In genomic region chr2:201985740-201986735, GRCh38 we compare ENCODE assay signal across 20 cellular contexts. TPM values are rescaled to one million over a fixed set of nuclear protein-coding genes. Genes with fewer than 3 reads are reported as not detected.
DNase-seq lines count a peak whose midpoint lies in the region; ATAC-seq and TF ChIP-seq lines count a peak whose summit lies in the region.
"Had no signal": no experiment of that assay in that cellular context is flagged by ENCODE, and none has a peak within 500 bp of the region (broad histone marks: within the 10 kb centered on the region; RNA-seq: fewer than 3 reads in every experiment).

No MANE protein-coding gene starts in this region.

- intact Hi-C loops in psoas muscle (cut with DNase I): loop anchor here in 1 of 2 donors (10.0 kb wide), 1 partner anchor 2001 kb away; no protein-coding TSS in a partner anchor

- peaks cover 13% of the 10 kb centered on the region for H3K4me1 ChIP-seq in GM23338 (ENCODE audit: insufficient read depth)
- H3K4me1 ChIP-seq in neuronal stem cell (ENCODE audit: control insufficient read depth in 2 of 2, insufficient read depth in 1 of 2, low read depth in 1 of 2, low read length in 2 of 2): peaks cover 22 to 23% of the 10 kb centered on the region in 2 donors
- H3K4me1 ChIP-seq in psoas muscle: no peaks in the 10 kb centered on the region

- H4K20me1 ChIP-seq in GM23338 (replicated peaks; ENCODE audit: insufficient read depth): no peaks in the 10 kb centered on the region

- no peaks in the 10 kb centered on the region for H3K9me2 ChIP-seq in GM23338 (ENCODE audit: insufficient read depth)

- no peak overlapping the region for H3K14ac ChIP-seq in neuronal stem cell (ENCODE audit: low read length)

- no peak overlapping the region for H3K9ac ChIP-seq in neuronal stem cell (ENCODE audit: low read depth, low read length, poor library complexity)

- no peak overlapping the region for H2BK5ac ChIP-seq in neuronal stem cell (ENCODE audit: low read length)

- no peak overlapping the region for H3K27ac Mint-ChIP-seq in GM23338
- H3K27ac Mint-ChIP-seq: activated naive CD8-positive, alpha-beta T cell treated with anti-CD3 and anti-CD28 coated beads for 36 hours; CD4-positive, alpha-beta T cell had no signal

- no peak overlapping the region for H3K4me3 Mint-ChIP-seq in GM23338
- H3K4me3 Mint-ChIP-seq: activated naive CD8-positive, alpha-beta T cell treated with anti-CD3 and anti-CD28 coated beads for 36 hours; CD4-positive, alpha-beta T cell had no signal

- H3K18ac ChIP-seq in neuronal stem cell (ENCODE audit: low read length): no peak overlapping the region

- H3K36me3 Mint-ChIP-seq in GM23338 (ENCODE audit: low read depth): no peaks in the 10 kb centered on the region
- H3K36me3 Mint-ChIP-seq: activated naive CD8-positive, alpha-beta T cell treated with anti-CD3 and anti-CD28 coated beads for 36 hours had no signal

- H3K9me3 ChIP-seq in neuronal stem cell (replicated peaks in 1 of 2; ENCODE audit: control insufficient read depth in 2 of 2, insufficient read depth in 1 of 2, low read depth in 1 of 2, low read length in 2 of 2) (no peaks in the 10 kb centered on the region), psoas muscle (no peaks in the 10 kb centered on the region)
- H3K9me3 ChIP-seq: body of pancreas, SJCRH30, testis had no signal

- no peaks in the 10 kb centered on the region for H3K9me3 Mint-ChIP-seq in GM23338
- H3K9me3 Mint-ChIP-seq: activated naive CD8-positive, alpha-beta T cell treated with anti-CD3 and anti-CD28 coated beads for 36 hours; CD4-positive, alpha-beta T cell had no signal

- no peak overlapping the region for H3K4me2 ChIP-seq in GM23338
- no peak overlapping the region for H3K4me2 ChIP-seq in neuronal stem cell (ENCODE audit: insufficient read depth, low read length, poor library complexity, severe bottlenecking)
- H3K4me2 ChIP-seq: PC-9 had no signal

- no peak for ATAC-seq in GM23338
- ATAC-seq in HG03097 (IDR thresholded peaks at IDR 0.05; ENCODE audit: low FRiP score, unreplicated experiment): no peak
- no peak for ATAC-seq in psoas muscle
- ATAC-seq: K562 had no signal

- H2AFZ ChIP-seq in GM23338 (peak overlapping the region; percentile 76; the same call in 1 of the 2 replicates), neuronal stem cell (ENCODE audit: low read length) (peak overlapping the region; percentile 60)
- H2AFZ ChIP-seq: PC-9 had no signal

- no peak overlapping the region for H3K4ac ChIP-seq in neuronal stem cell (ENCODE audit: low read length)

- H2BK12ac ChIP-seq in neuronal stem cell (ENCODE audit: low read length): no peak overlapping the region

- H2BK15ac ChIP-seq in neuronal stem cell (ENCODE audit: low read length): no peak overlapping the region

- H3K23ac ChIP-seq in neuronal stem cell (ENCODE audit: low read depth, low read length, poor library complexity): no peak overlapping the region

- H3K27ac ChIP-seq in GM23338 (ENCODE audit: low read depth) (no peak overlapping the region), neuronal stem cell (replicated peaks; ENCODE audit: low read length) (no peak overlapping the region), psoas muscle (no peak overlapping the region)
- H3K27ac ChIP-seq: body of pancreas, PC-9, SJCRH30, testis had no signal

- no peaks in the 10 kb centered on the region for H3K27me3 ChIP-seq in GM23338 (ENCODE audit: insufficient read depth)
- no peaks in the 10 kb centered on the region for H3K27me3 ChIP-seq in neuronal stem cell (ENCODE audit: control insufficient read depth in 3 of 3, insufficient read depth in 3 of 3, low read depth in 1 of 3, low read length in 3 of 3)
- no peaks in the 10 kb centered on the region for H3K27me3 ChIP-seq in psoas muscle (ENCODE audit: insufficient read depth in 3 of 3, low read length in 2 of 3)
- H3K27me3 ChIP-seq: body of pancreas, SJCRH30, testis had no signal

- TF ChIP-seq CTCF in GM23338 (conservative IDR thresholded peaks at IDR 0.05; ENCODE audit: low read depth in 2 of 2) (no peak), epithelial cell of esophagus (IDR thresholded peaks at IDR 0.05; ENCODE audit: insufficient read depth, low read depth, low read length, missing control alignments) (no peak), psoas muscle (IDR thresholded peaks at IDR 0.05) (no peak)

- H3K79me1 ChIP-seq in neuronal stem cell (ENCODE audit: low read depth, low read length): no peaks in the 10 kb centered on the region

- no CpG with 5 or more reads among the region's 13 CpGs for WGBS in neuronal stem cell (ENCODE audit: extremely low coverage in 2 of 2, insufficient read length in 2 of 2, insufficient replicate concordance in 1 of 2), 2 donors
- 83 to 86% (median 86%) methylated on average over 13 of the region's 13 CpGs for WGBS in psoas muscle, 3 donors

- H3K4me3 ChIP-seq in GM23338: no peak overlapping the region
- no peak overlapping the region for H3K4me3 ChIP-seq in epithelial cell of esophagus (ENCODE audit: low read length)
- H3K4me3 ChIP-seq in neuronal stem cell (ENCODE audit: low read length in 2 of 2): no peak overlapping the region
- no peak overlapping the region for H3K4me3 ChIP-seq in psoas muscle
- H3K4me3 ChIP-seq: body of pancreas, K562, PC-9, SJCRH30, testis had no signal

- DNase-seq in GM23338 (ENCODE audit: low spot score) (no peak), RKO (ENCODE audit: low spot score) (peak; percentile 15), epithelial cell of esophagus (ENCODE audit: low read depth) (peak; percentile 62), neuronal stem cell (ENCODE audit: low spot score) (no peak), NCI-H1092 (lab: John Stamatoyannopoulos, UW) (no peak), NCI-H1092 treated with DMSO at 0.1 percent for 48 hours (lab: John Stamatoyannopoulos, UW) (no peak), psoas muscle (no peak)
- DNase-seq: CD4-positive, alpha-beta T cell; cortex of kidney; DMS53; left cardiac atrium; NCI-H526 treated with DMSO at 0.1 percent for 48 hours; PC-9; retina had no signal

- no peak overlapping the region for H2AK5ac ChIP-seq in neuronal stem cell (ENCODE audit: low read depth, low read length)

- no peak overlapping the region for H4K8ac ChIP-seq in neuronal stem cell (ENCODE audit: low read depth, low read length)

- H3K4me1 Mint-ChIP-seq in GM23338: peaks cover 22% of the 10 kb centered on the region

- no peaks in the 10 kb centered on the region for H3K79me2 ChIP-seq in GM23338 (replicated peaks; ENCODE audit: insufficient read depth)

- no peak overlapping the region for H4K91ac ChIP-seq in neuronal stem cell (ENCODE audit: low read depth, low read length, poor library complexity)

- H2BK120ac ChIP-seq in neuronal stem cell (ENCODE audit: low read depth, low read length): no peak overlapping the region

- H3F3A ChIP-seq in GM23338 (replicated peaks; ENCODE audit: low read depth): no peaks in the 10 kb centered on the region; the same call in 1 of the 2 replicates

- H3K27me3 Mint-ChIP-seq in GM23338 (ENCODE audit: insufficient read depth, low read depth, poor library complexity): peaks cover 13% of the 10 kb centered on the region
- H3K27me3 Mint-ChIP-seq: activated naive CD8-positive, alpha-beta T cell treated with anti-CD3 and anti-CD28 coated beads for 36 hours; CD4-positive, alpha-beta T cell had no signal

- no peaks in the 10 kb centered on the region; the same call in 1 of the 2 replicates for H3K36me3 ChIP-seq in GM23338 (ENCODE audit: insufficient read depth)
- no peaks in the 10 kb centered on the region for H3K36me3 ChIP-seq in neuronal stem cell (replicated peaks in 1 of 2; ENCODE audit: control insufficient read depth in 2 of 2, insufficient read depth in 2 of 2, low read length in 2 of 2)
- H3K36me3 ChIP-seq in psoas muscle (ENCODE audit: insufficient read depth in 1 of 2, low read depth in 1 of 2): no peaks in the 10 kb centered on the region
- H3K36me3 ChIP-seq: SJCRH30 had no signal

TF ChIP-seq in GM23338, 12 proteins besides CTCF, POLR2A, EP300 and RAD21 (continues in another document):
- TF ChIP-seq ZNF331 (CRISPR knock-in tag; IDR thresholded peaks at IDR 0.05; ENCODE audit: low read depth): no peak
- no peak for TF ChIP-seq STAT1 (IDR thresholded peaks at IDR 0.05; ENCODE audit: unreplicated experiment)
- TF ChIP-seq REST (IDR thresholded peaks at IDR 0.05; ENCODE audit: unreplicated experiment): no peak
- no peak for TF ChIP-seq JUNB (IDR thresholded peaks at IDR 0.05; ENCODE audit: unreplicated experiment)
- TF ChIP-seq CREB1 (CRISPR knock-in tag; IDR thresholded peaks at IDR 0.05; ENCODE audit: low read depth): no peak

RNA-seq across cellular contexts. Expression of gene FZD7, which starts 47.6 kb away (rescaled TPM):
- total RNA-seq in GM23338 (2014; rRNA removed; shearing (Covaris generic)): 404 and 435 TPM in 2 replicates
- 164 and 188 TPM in 2 replicates for polyA plus RNA-seq in GM23338 (2016; fragmentation: Nextera tagmentation; extraction: Ambion mirVana)
- 97.9 TPM for polyA plus RNA-seq in neuronal stem cell (2013, experiment 1 of 2)
- polyA plus RNA-seq in neuronal stem cell (2013, experiment 2 of 2): 102 TPM
- 10 to 100 TPM in 2 of 4 donors, 1 to 10 TPM in 2; 4.1 to 32.1 (median 9.9) TPM for total RNA-seq in psoas muscle
- polyA plus RNA-seq in psoas muscle: 10 to 100 TPM in 1 of 3 donors, 1 to 10 TPM in 2; 1.8 to 14.4 (median 3.7) TPM

Comparison
In these comparisons a context has a peak if more than half of its experiments do, and no peak if none do; other contexts are left out.
1. DNase-seq: peak in RKO (single experiment) and epithelial cell of esophagus (single experiment); none in GM23338 (single experiment), neuronal stem cell (single experiment), NCI-H1092 (single experiment), NCI-H1092 treated with DMSO at 0.1 percent for 48 hours (single experiment) and psoas muscle (0 of 2).
2. RNA of gene FZD7, which starts 47.6 kb away (total RNA-seq): 404 to 435 TPM in GM23338; 4.1 to 32.1 TPM in psoas muscle; every median in the first group is over 10 times any median in the second.